Comparison of ENCODE assay signal across 1 cellular context in genomic region chr1:208161005-208161404, GRCh38.
TF ChIP-seq lines count a peak whose summit lies in the region.

No MANE protein-coding gene starts in this region.

TF ChIP-seq in WTC11, 78 proteins besides CTCF, POLR2A, EP300 and RAD21 (continued from another document):
- TF ChIP-seq, protein P1, sequence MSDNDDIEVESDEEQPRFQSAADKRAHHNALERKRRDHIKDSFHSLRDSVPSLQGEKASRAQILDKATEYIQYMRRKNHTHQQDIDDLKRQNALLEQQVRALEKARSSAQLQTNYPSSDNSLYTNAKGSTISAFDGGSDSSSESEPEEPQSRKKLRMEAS (CRISPR knock-in tag; IDR thresholded peaks at IDR 0.05), result no peak
- TF ChIP-seq, protein P2, sequence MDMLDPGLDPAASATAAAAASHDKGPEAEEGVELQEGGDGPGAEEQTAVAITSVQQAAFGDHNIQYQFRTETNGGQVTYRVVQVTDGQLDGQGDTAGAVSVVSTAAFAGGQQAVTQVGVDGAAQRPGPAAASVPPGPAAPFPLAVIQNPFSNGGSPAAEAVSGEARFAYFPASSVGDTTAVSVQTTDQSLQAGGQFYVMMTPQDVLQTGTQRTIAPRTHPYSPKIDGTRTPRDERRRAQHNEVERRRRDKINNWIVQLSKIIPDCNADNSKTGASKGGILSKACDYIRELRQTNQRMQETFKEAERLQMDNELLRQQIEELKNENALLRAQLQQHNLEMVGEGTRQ (CRISPR knock-in tag; IDR thresholded peaks at IDR 0.05), result no peak
- no peak for TF ChIP-seq RELA (CRISPR knock-in tag; IDR thresholded peaks at IDR 0.05; ENCODE audit: borderline replicate concordance)
- TF ChIP-seq FOXJ3 (CRISPR knock-in tag; IDR thresholded peaks at IDR 0.05; ENCODE audit: borderline replicate concordance), result no peak
